ENCODE assay signal across 13 cellular contexts in the genomic region with DNA sequence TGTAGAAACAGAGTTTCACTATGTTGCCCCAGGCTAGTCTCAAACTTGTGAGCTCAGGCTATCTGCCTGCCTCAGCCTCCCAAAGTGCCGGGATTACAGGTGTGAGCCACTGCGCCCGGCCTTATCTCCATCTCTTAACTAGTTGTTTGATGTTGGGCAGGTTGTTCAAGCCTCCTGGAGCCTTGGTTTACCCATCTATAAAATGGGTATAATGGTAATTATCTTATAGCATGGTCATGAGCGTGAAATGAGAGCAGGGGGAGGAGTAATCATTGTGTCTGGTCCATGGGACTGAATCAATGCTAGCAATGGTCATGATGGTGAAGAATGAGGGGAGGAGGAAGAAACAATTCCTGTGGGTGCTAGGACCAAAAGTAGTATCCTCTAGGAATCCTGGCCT. TPM values are rescaled to one million over a fixed set of nuclear protein-coding genes. Genes with fewer than 3 reads are reported as not detected.
DNase-seq lines count a peak whose midpoint lies in the region; ATAC-seq and TF ChIP-seq lines count a peak whose summit lies in the region.
"Had no signal": no experiment of that assay in that cellular context is flagged by ENCODE, and none has a peak within 500 bp of the region (broad histone marks: within the 10 kb centered on the region; RNA-seq: fewer than 3 reads in every experiment).

No MANE protein-coding gene starts in this region.

- POLR2A ChIA-PET in CD4-positive, alpha-beta T cell (lab: Charles Lee) = interaction anchor here (0.9 to 4.2 kb wide), 4 partner anchors 13 to 29 kb away, joined by 3 to 37 read pairs (median 6); no protein-coding TSS in a partner anchor

- no peaks in the 10 kb centered on the region for H3K27me3 Mint-ChIP-seq in CD4-positive, alpha-beta T cell

- no peaks in the 10 kb centered on the region for H3K9me3 Mint-ChIP-seq in CD4-positive, alpha-beta T cell
- H3K9me3 Mint-ChIP-seq: neural progenitor cell had no signal

- no peaks in the 10 kb centered on the region for H3K9me2 ChIP-seq in Karpas-422 (replicated peaks; ENCODE audit: insufficient read depth, low read length)

- no peak overlapping the region for H3K4me3 ChIP-seq in Karpas-422 (ENCODE audit: low read length)
- H3K4me3 ChIP-seq in brain microvascular endothelial cell (ENCODE audit: low read depth, low read length) = no peak overlapping the region
- H3K4me3 ChIP-seq in prostate gland = no peak overlapping the region
- H3K4me3 ChIP-seq: cardiac muscle cell, neural progenitor cell had no signal

- H3K36me3 Mint-ChIP-seq in CD4-positive, alpha-beta T cell (ENCODE audit: low read depth) = peaks cover 35% of the 10 kb centered on the region

- 98% methylated on average over 4 of the region's 4 CpGs for WGBS in prostate gland

- H3K4me3 Mint-ChIP-seq in CD4-positive, alpha-beta T cell = peak overlapping the region; percentile 93
- H3K4me3 Mint-ChIP-seq: neural progenitor cell had no signal

- H3K79me2 ChIP-seq in Karpas-422 (ENCODE audit: low read length) = no peaks in the 10 kb centered on the region

- in situ Hi-C loops in brain microvascular endothelial cell (cut with HindIII; ENCODE audit: low pct_ligation_motif_present, low sequenced_read_pairs) = no loop called here

- peaks cover 83% of the 10 kb centered on the region for H3K4me1 ChIP-seq in Karpas-422 (ENCODE audit: low read length)
- peaks cover 12% of the 10 kb centered on the region for H3K4me1 ChIP-seq in prostate gland (replicated peaks)

- no peaks in the 10 kb centered on the region for H3K27me3 ChIP-seq in CD4-positive, alpha-beta T cell (ENCODE audit: control insufficient read depth, insufficient read depth, low read length)
- H3K27me3 ChIP-seq in Karpas-422 (ENCODE audit: low read length) = no peaks in the 10 kb centered on the region
- no peaks in the 10 kb centered on the region for H3K27me3 ChIP-seq in brain microvascular endothelial cell (replicated peaks)
- H3K27me3 ChIP-seq in prostate gland (replicated peaks; ENCODE audit: insufficient read depth) = no peaks in the 10 kb centered on the region
- H3K27me3 ChIP-seq: cardiac muscle cell, neural progenitor cell had no signal

- no peak for ATAC-seq in CD4-positive, alpha-beta T cell (ENCODE audit: poor library complexity)
- ATAC-seq in HG02763 (IDR thresholded peaks at IDR 0.05; ENCODE audit: unreplicated experiment) = no peak

- no peak for DNase-seq in CD4-positive, alpha-beta T cell
- DNase-seq in Karpas-422 (no peak), brain microvascular endothelial cell (no peak), prostate gland (ENCODE audit: low spot score) (no peak), HUDEP-2 (lab: John Stamatoyannopoulos, UW; ENCODE audit: unreplicated experiment in 76 of 76) (no peak), NCI-H2171 treated with DMSO at 0.1 percent for 48 hours (lab: John Stamatoyannopoulos, UW) (no peak), mucosa of gallbladder (ENCODE audit: low spot score) (no peak)
- DNase-seq: kidney, NCI-H2029 treated with DMSO at 0.1 percent for 48 hours, T1000 had no signal

- H3K27ac ChIP-seq in CD4-positive, alpha-beta T cell (ENCODE audit: low read depth, low read length) = peak overlapping the region; percentile 45
- H3K27ac ChIP-seq in Karpas-422 (ENCODE audit: low read length) = no peak overlapping the region
- peak overlapping the region; percentile 76 for H3K27ac ChIP-seq in brain microvascular endothelial cell
- peak overlapping the region; percentile 80 to 81 for H3K27ac ChIP-seq in prostate gland
- H3K27ac ChIP-seq: neural progenitor cell had no signal

- peaks cover 1% of the 10 kb centered on the region; the same call in 1 of the 2 replicates for H4K20me1 ChIP-seq in Karpas-422 (ENCODE audit: insufficient read depth, low read depth, low read length)

- CTCF ChIA-PET in CD4-positive, alpha-beta T cell (lab: Charles Lee) = interaction anchor here (1.0 kb wide), 1 partner anchor 151 kb away, joined by 3 read pairs; no protein-coding TSS in a partner anchor

- peaks cover 57% of the 10 kb centered on the region for H3K4me1 Mint-ChIP-seq in CD4-positive, alpha-beta T cell (ENCODE audit: low read depth)

- H3K36me3 ChIP-seq in Karpas-422 (ENCODE audit: insufficient read depth, low read length) = no peaks in the 10 kb centered on the region
- H3K36me3 ChIP-seq in brain microvascular endothelial cell (replicated peaks) = peaks cover 75% of the 10 kb centered on the region
- no peaks in the 10 kb centered on the region for H3K36me3 ChIP-seq in prostate gland
- H3K36me3 ChIP-seq: cardiac muscle cell, neural progenitor cell had no signal

- no peak for TF ChIP-seq POLR2A in prostate gland (IDR thresholded peaks at IDR 0.05)

- H3K9me3 ChIP-seq in CD4-positive, alpha-beta T cell (ENCODE audit: control insufficient read depth, low read length) = no peaks in the 10 kb centered on the region
- H3K9me3 ChIP-seq in Karpas-422 (ENCODE audit: low read length) (no peaks in the 10 kb centered on the region), prostate gland (no peaks in the 10 kb centered on the region)

- H2AFZ ChIP-seq in Karpas-422 (ENCODE audit: low read length) = no peak overlapping the region
- H2AFZ ChIP-seq: neural progenitor cell had no signal

- peak overlapping the region; percentile 28; the same call in 1 of the 2 replicates for H3K9ac ChIP-seq in Karpas-422 (ENCODE audit: low read length)
- H3K9ac ChIP-seq: neural progenitor cell had no signal

- intact Hi-C loops in CD4-positive, alpha-beta T cell (cut with DNase I, micrococcal nuclease) = no loop called here
- intact Hi-C loops in prostate gland (cut with DNase I) = no loop called here

- H3K4me2 ChIP-seq in Karpas-422 (ENCODE audit: low read depth, low read length, poor library complexity, severe bottlenecking) = peak overlapping the region; percentile 84

- H3K27ac Mint-ChIP-seq in CD4-positive, alpha-beta T cell = no peak overlapping the region

- TF ChIP-seq CTCF in CD4-positive, alpha-beta T cell (IDR thresholded peaks at IDR 0.05) = no peak
- TF ChIP-seq CTCF in brain microvascular endothelial cell (IDR thresholded peaks at IDR 0.05; ENCODE audit: low read depth, low read length, missing control alignments) (no peak), prostate gland (IDR thresholded peaks at IDR 0.05) (no peak)

RNA-seq across cellular contexts. Expression of gene SMAD3, which starts 32.0 kb away (rescaled TPM):
- total RNA-seq in CD4-positive, alpha-beta T cell = 10 to 100 TPM; 30.0 to 31.0 TPM
- total RNA-seq in Karpas-422 (2014; rRNA removed; shearing (Covaris generic); ENCODE audit: low replicate concordance) = 12.8 and 27.7 TPM in 2 replicates
- total RNA-seq in prostate gland (10 to 100 TPM; 30.6 to 45.4 TPM), mucosa of gallbladder (59.0 TPM)
